8 cellular contexts compared by ENCODE assay signal in the genomic region with DNA sequence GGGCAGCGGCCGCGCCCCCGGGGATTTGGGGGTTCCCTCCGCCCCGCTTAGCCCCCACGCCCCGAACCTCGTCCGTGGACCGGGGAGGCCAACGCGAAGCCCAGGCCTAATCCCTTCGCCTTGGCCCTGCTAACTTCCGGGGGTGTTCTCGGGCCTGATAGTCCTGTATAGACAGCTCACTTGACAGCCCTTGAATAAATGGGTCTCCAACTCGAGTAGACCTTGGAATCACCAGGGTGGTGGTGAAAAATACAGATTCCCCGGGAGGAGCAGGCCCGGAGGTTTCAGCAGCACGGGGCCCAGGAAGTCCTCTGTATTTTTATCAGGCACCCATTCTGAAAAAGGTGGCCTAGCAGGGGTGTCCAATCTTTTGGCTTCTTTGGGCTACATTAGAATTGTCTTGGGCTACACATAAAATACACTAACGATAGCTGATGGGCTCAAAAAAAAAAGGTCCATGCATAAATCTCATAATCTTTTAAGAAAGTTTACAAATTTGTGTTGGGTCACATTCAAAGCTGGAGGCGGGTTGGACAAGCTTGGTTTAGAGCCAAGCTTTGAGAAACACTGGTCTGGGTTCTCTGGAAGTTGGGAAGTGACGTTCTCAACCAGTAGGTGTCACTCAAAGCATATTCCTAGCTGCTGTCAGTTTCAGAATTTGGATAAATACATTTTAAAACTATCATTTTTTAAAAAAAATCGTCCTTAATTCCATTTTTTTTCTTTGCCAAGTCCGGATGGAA.
DNase-seq lines count a peak whose midpoint lies in the region; ATAC-seq and TF ChIP-seq lines count a peak whose summit lies in the region.

No MANE protein-coding gene starts in this region.

- intact Hi-C loops in natural killer cell (cut with micrococcal nuclease) = no loop called here

- H3K9me3 Mint-ChIP-seq in natural killer cell = no peaks in the 10 kb centered on the region

- H3K27me3 Mint-ChIP-seq in natural killer cell (ENCODE audit: low read depth in 2 of 2) = peaks cover 7 to 21% of the 10 kb centered on the region in 2 donors

- H3K4me3 Mint-ChIP-seq in natural killer cell = peak overlapping the region; percentile 90

- ATAC-seq in GM19463 (IDR thresholded peaks at IDR 0.05; ENCODE audit: unreplicated experiment) = peak; percentile 33
- ATAC-seq in HG03571 (IDR thresholded peaks at IDR 0.05; ENCODE audit: unreplicated experiment) = peak; percentile 16
- ATAC-seq in natural killer cell = peak; percentile 43 to 44 (median 43)
- ATAC-seq in HG03097 (IDR thresholded peaks at IDR 0.05; ENCODE audit: low FRiP score, unreplicated experiment) = no peak

- DNase-seq in DMS53 (lab: John Stamatoyannopoulos, UW) = peak; percentile 92
- peak; percentile 72 for DNase-seq in NCI-H748 treated with DMSO at 0.1 percent for 48 hours (lab: John Stamatoyannopoulos, UW)
- peak; percentile 50 to 51 for DNase-seq in activated T-cell treated with anti-CD3 and anti-CD28 coated beads, Interleukin-2, amount 50 U/mL, for 48 hours
- peak; percentile 89 for DNase-seq in fibroblast of the aortic adventitia (ENCODE audit: low read depth)
- no peak for DNase-seq in natural killer cell

- no peak overlapping the region for H3K4me3 ChIP-seq in fibroblast of the aortic adventitia (ENCODE audit: low read depth, low read length)

- H3K36me3 Mint-ChIP-seq in natural killer cell = no peaks in the 10 kb centered on the region

- peak overlapping the region; percentile 64 to 67 for H3K27ac Mint-ChIP-seq in natural killer cell

- H3K4me1 Mint-ChIP-seq in natural killer cell = peaks cover 11 to 12% of the 10 kb centered on the region in 2 donors

- TF ChIP-seq CTCF in fibroblast of the aortic adventitia (IDR thresholded peaks at IDR 0.05; ENCODE audit: insufficient read depth, low read length) (peak; percentile 54), natural killer cell (IDR thresholded peaks at IDR 0.05) (peak; percentile 44)
